In genomic region chr1:207651583-207651982, GRCh38 we compare ENCODE assay signal across 30 cellular contexts.
"Had no signal": no experiment of that assay in that cellular context is flagged by ENCODE, and none has a peak within 500 bp of the region (broad histone marks: within the 10 kb centered on the region; RNA-seq: fewer than 3 reads in every experiment).

No MANE protein-coding gene starts in this region.

- H3K36me3 ChIP-seq: ascending aorta, breast epithelium, cardiac muscle cell, esophagus squamous epithelium, gastroesophageal sphincter, heart right ventricle, WERI-Rb-1 had no signal

- H3K27me3 ChIP-seq: ascending aorta, breast epithelium, cardiac muscle cell had no signal

- H3K4me3 ChIP-seq: ascending aorta, breast epithelium, cardiac muscle cell, coronary artery, dorsolateral prefrontal cortex, esophagus squamous epithelium, gastroesophageal sphincter, heart right ventricle had no signal

- DNase-seq: activated CD4-positive, alpha-beta memory T cell treated with anti-CD3 and anti-CD28 coated beads for 36 hours; activated CD4-positive, alpha-beta T cell treated with anti-CD3 and anti-CD28 coated beads for 36 hours; activated CD4-positive, alpha-beta T cell treated with anti-CD3 and anti-CD28 coated beads, Interleukin-2, amount 10 ng/mL, durations not matched to agents 24 days and 14 days; activated CD4-positive, CD25-positive, alpha-beta regulatory T cell; activated CD4-positive, CD25-positive, alpha-beta regulatory T cell treated with anti-CD3 and anti-CD28 coated beads, Interleukin-2, amount 50 U/mL, for 72 hours; activated CD8-positive, alpha-beta memory T cell treated with anti-CD3 and anti-CD28 coated beads, Interleukin-2, amount 10 ng/mL, durations not matched to agents 7 days and 5 days; activated CD8-positive, alpha-beta memory T cell treated with anti-CD3 and anti-CD28 coated beads, Interleukin-2, amount 50 U/mL, for 4 hours; activated CD8-positive, alpha-beta T cell treated with anti-CD3 and anti-CD28 coated beads, Interleukin-2, amount 10 ng/mL, durations not matched to agents 7 days and 5 days; activated effector memory CD4-positive, alpha-beta T cell treated with anti-CD3 and anti-CD28 coated beads, Interleukin-2, amount 50 U/mL, for 16 hours; activated naive CD4-positive, alpha-beta T cell treated with anti-CD3 and anti-CD28 coated beads for 36 hours; activated naive CD8-positive, alpha-beta T cell treated with anti-CD3 and anti-CD28 coated beads for 36 hours; activated naive CD8-positive, alpha-beta T cell treated with anti-CD3 and anti-CD28 coated beads, Interleukin-2, amount 50 U/mL, for 24 hours; activated T-cell treated with anti-CD3 and anti-CD28 coated beads, Interleukin-2, amount 50 U/mL, for 1 hour; activated T-cell treated with anti-CD3 and anti-CD28 coated beads, Interleukin-2, amount 50 U/mL, for 48 hours; central memory CD4-positive, alpha-beta T cell; cerebellar nuclear complex; dorsolateral prefrontal cortex; effector memory CD4-positive, alpha-beta T cell; esophagus squamous epithelium; foreskin melanocyte; heart right ventricle; T-helper 1 cell; T-helper 17 cell; T1000; WERI-Rb-1 had no signal

- H3K27ac ChIP-seq: ascending aorta, breast epithelium, cardiac muscle cell, coronary artery, dorsolateral prefrontal cortex, esophagus squamous epithelium, gastroesophageal sphincter, heart right ventricle, WERI-Rb-1 had no signal

- H3K4me1 ChIP-seq: ascending aorta, breast epithelium, esophagus squamous epithelium, gastroesophageal sphincter, heart right ventricle had no signal

- H3K9me3 ChIP-seq: ascending aorta, breast epithelium, esophagus squamous epithelium, gastroesophageal sphincter, heart right ventricle had no signal
